In genomic region chr19:34867631-34868030, GRCh38 we compare ENCODE assay signal across 1 cellular context.
TF ChIP-seq lines count a peak whose summit lies in the region.

No MANE protein-coding gene starts in this region.

TF ChIP-seq in GM23338, 12 proteins besides CTCF, POLR2A, EP300 and RAD21 (continued from another document):
- no peak for TF ChIP-seq ZNF114 (CRISPR knock-in tag; IDR thresholded peaks at IDR 0.05)
